In the genomic region with DNA sequence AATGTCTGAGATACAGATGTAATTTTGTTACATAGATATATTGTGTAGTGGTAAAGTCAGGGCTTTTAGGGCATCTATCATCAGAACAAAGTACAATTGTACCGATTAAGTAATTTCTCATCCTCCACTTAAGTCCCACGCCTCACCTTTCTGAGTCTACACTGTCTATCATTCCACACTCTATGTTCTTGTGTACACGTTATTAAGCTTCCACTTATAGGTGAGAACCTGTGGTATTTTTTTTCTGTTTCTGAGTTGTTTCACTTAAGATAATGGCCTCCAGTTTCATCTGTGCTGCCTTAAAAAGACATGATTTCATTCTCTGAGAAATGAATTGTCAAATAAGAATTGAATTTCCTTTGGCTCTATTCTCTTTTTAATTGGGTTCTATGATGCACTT, we compare ENCODE assay signal across 1 cellular context.
TF ChIP-seq lines count a peak whose summit lies in the region.

No MANE protein-coding gene starts in this region.

TF ChIP-seq in K562, 482 proteins besides CTCF, POLR2A, EP300 and RAD21 (continued from another document):
- no peak for TF ChIP-seq ZNF146 (CRISPR knock-in tag; IDR thresholded peaks at IDR 0.05; ENCODE audit: unreplicated experiment)
- TF ChIP-seq DACH1 (IDR thresholded peaks at IDR 0.05; ENCODE audit: partially characterized antibody) = no peak
- TF ChIP-seq STAT5B (CRISPR knock-in tag; IDR thresholded peaks at IDR 0.05) = no peak
- no peak for TF ChIP-seq TBL1XR1 (IDR thresholded peaks at IDR 0.05; ENCODE audit: low read length in 2 of 2)
- TF ChIP-seq, protein P1, sequence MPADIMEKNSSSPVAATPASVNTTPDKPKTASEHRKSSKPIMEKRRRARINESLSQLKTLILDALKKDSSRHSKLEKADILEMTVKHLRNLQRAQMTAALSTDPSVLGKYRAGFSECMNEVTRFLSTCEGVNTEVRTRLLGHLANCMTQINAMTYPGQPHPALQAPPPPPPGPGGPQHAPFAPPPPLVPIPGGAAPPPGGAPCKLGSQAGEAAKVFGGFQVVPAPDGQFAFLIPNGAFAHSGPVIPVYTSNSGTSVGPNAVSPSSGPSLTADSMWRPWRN (IDR thresholded peaks at IDR 0.05; ENCODE audit: low read depth) = no peak
- TF ChIP-seq, protein P2, sequence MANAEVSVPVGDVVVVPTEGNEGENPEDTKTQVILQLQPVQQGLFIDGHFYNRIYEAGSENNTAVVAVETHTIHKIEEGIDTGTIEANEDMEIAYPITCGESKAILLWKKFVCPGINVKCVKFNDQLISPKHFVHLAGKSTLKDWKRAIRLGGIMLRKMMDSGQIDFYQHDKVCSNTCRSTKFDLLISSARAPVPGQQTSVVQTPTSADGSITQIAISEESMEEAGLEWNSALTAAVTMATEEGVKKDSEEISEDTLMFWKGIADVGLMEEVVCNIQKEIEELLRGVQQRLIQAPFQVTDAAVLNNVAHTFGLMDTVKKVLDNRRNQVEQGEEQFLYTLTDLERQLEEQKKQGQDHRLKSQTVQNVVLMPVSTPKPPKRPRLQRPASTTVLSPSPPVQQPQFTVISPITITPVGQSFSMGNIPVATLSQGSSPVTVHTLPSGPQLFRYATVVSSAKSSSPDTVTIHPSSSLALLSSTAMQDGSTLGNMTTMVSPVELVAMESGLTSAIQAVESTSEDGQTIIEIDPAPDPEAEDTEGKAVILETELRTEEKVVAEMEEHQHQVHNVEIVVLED (CRISPR knock-in tag; IDR thresholded peaks at IDR 0.05) = no peak
- TF ChIP-seq, protein P3, sequence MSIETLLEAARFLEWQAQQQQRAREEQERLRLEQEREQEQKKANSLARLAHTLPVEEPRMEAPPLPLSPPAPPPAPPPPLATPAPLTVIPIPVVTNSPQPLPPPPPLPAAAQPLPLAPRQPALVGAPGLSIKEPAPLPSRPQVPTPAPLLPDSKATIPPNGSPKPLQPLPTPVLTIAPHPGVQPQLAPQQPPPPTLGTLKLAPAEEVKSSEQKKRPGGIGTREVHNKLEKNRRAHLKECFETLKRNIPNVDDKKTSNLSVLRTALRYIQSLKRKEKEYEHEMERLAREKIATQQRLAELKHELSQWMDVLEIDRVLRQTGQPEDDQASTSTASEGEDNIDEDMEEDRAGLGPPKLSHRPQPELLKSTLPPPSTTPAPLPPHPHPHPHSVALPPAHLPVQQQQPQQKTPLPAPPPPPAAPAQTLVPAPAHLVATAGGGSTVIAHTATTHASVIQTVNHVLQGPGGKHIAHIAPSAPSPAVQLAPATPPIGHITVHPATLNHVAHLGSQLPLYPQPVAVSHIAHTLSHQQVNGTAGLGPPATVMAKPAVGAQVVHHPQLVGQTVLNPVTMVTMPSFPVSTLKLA (conservative IDR thresholded peaks at IDR 0.05) = no peak
- TF ChIP-seq, protein P4, sequence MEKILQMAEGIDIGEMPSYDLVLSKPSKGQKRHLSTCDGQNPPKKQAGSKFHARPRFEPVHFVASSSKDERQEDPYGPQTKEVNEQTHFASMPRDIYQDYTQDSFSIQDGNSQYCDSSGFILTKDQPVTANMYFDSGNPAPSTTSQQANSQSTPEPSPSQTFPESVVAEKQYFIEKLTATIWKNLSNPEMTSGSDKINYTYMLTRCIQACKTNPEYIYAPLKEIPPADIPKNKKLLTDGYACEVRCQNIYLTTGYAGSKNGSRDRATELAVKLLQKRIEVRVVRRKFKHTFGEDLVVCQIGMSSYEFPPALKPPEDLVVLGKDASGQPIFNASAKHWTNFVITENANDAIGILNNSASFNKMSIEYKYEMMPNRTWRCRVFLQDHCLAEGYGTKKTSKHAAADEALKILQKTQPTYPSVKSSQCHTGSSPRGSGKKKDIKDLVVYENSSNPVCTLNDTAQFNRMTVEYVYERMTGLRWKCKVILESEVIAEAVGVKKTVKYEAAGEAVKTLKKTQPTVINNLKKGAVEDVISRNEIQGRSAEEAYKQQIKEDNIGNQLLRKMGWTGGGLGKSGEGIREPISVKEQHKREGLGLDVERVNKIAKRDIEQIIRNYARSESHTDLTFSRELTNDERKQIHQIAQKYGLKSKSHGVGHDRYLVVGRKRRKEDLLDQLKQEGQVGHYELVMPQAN (IDR thresholded peaks at IDR 0.05; ENCODE audit: borderline replicate concordance) = no peak
- no peak for TF ChIP-seq ZFP1 (CRISPR knock-in tag; IDR thresholded peaks at IDR 0.05)
- no peak for TF ChIP-seq THRAP3 (IDR thresholded peaks at IDR 0.05; ENCODE audit: borderline replicate concordance)
TF ChIP-seq in K562: peak in this region for 0.
